ENCODE assay signal across 20 cellular contexts in genomic region chr2:214816135-214816534, GRCh38. TPM values are rescaled to one million over a fixed set of nuclear protein-coding genes. Genes with fewer than 3 reads are reported as not detected.
DNase-seq lines count a peak whose midpoint lies in the region; ATAC-seq and TF ChIP-seq lines count a peak whose summit lies in the region.
"Had no signal": no experiment of that assay in that cellular context is flagged by ENCODE, and none has a peak within 500 bp of the region (broad histone marks: within the 10 kb centered on the region; RNA-seq: fewer than 3 reads in every experiment).

No MANE protein-coding gene starts in this region.

- H3K9me3 Mint-ChIP-seq in brain, result no peaks in the 10 kb centered on the region
- no peaks in the 10 kb centered on the region for H3K9me3 Mint-ChIP-seq in type B pancreatic cell
- H3K9me3 Mint-ChIP-seq: CD4-positive, CD25-positive, alpha-beta regulatory T cell; CD8-positive, alpha-beta memory T cell; H9 had no signal

- POLR2A ChIA-PET in HEK293T (lab: Yijun Ruan, JAX), result no interaction called here

- intact Hi-C loops in prostate gland (cut with DNase I), result no loop called here

- no peak for TF ChIP-seq POLR2A in prostate gland (IDR thresholded peaks at IDR 0.05)

- H3K36me3 Mint-ChIP-seq in brain (no peaks in the 10 kb centered on the region), type B pancreatic cell (no peaks in the 10 kb centered on the region)
- H3K36me3 Mint-ChIP-seq: CD4-positive, CD25-positive, alpha-beta regulatory T cell; CD8-positive, alpha-beta memory T cell had no signal

- no peaks in the 10 kb centered on the region for H3K27me3 Mint-ChIP-seq in brain
- no peaks in the 10 kb centered on the region for H3K27me3 Mint-ChIP-seq in type B pancreatic cell
- H3K27me3 Mint-ChIP-seq: CD4-positive, CD25-positive, alpha-beta regulatory T cell had no signal

- no peaks in the 10 kb centered on the region for H3K36me3 ChIP-seq in prostate gland
- H3K36me3 ChIP-seq: BE2C had no signal

- WGBS in prostate gland, result 15% methylated on average over 1 of the region's 1 CpG

- DNase-seq in A172 (ENCODE audit: low spot score) (peak; percentile 5), HEK293T (ENCODE audit: extremely low spot score) (no peak), type B pancreatic cell (ENCODE audit: extremely low spot score, unreplicated experiment) (no peak), prostate gland (ENCODE audit: low spot score) (no peak)
- DNase-seq: ACHN; BE2C; C1 segment of cervical spinal cord; CD4-positive, CD25-positive, alpha-beta regulatory T cell; CD8-positive, alpha-beta memory T cell; COR-L47; DMS 273 treated with DMSO at 0.1 percent for 48 hours; DMS53; DND-41; EL; H9; IMR-90 had no signal

- H3K27ac Mint-ChIP-seq in brain (peak overlapping the region in 3 of 5 experiments; percentile 48 to 90 (median 60)), type B pancreatic cell (peak overlapping the region; percentile 9)
- H3K27ac Mint-ChIP-seq: CD4-positive, CD25-positive, alpha-beta regulatory T cell; CD8-positive, alpha-beta memory T cell; H9 had no signal

- H3K27ac ChIP-seq in prostate gland, result no peak overlapping the region
- H3K27ac ChIP-seq: HL-60 had no signal

- CTCF ChIA-PET in HEK293T (lab: Yijun Ruan, JAX), result no interaction called here

- peaks cover 3% of the 10 kb centered on the region for H3K4me1 Mint-ChIP-seq in brain
- peaks cover 7% of the 10 kb centered on the region for H3K4me1 Mint-ChIP-seq in type B pancreatic cell (ENCODE audit: unreplicated experiment)
- H3K4me1 Mint-ChIP-seq: CD8-positive, alpha-beta memory T cell had no signal

- no peak for ATAC-seq in HG03175 (IDR thresholded peaks at IDR 0.05; ENCODE audit: unreplicated experiment)
- ATAC-seq: GM12878 had no signal

- H3K4me3 Mint-ChIP-seq in brain (peak overlapping the region in 1 of 5 experiments; percentile 26), type B pancreatic cell (no peak overlapping the region)
- H3K4me3 Mint-ChIP-seq: CD4-positive, CD25-positive, alpha-beta regulatory T cell; CD8-positive, alpha-beta memory T cell; H9 had no signal

- no peaks in the 10 kb centered on the region for H3K4me1 ChIP-seq in prostate gland (replicated peaks)
- H3K4me1 ChIP-seq: BE2C had no signal

- H3K27me3 ChIP-seq in prostate gland (replicated peaks; ENCODE audit: insufficient read depth), result no peaks in the 10 kb centered on the region
- H3K27me3 ChIP-seq: BE2C had no signal

- H3K4me3 ChIP-seq in prostate gland, result no peak overlapping the region
- H3K4me3 ChIP-seq: GM12878 had no signal

- TF ChIP-seq CTCF in brain (conservative IDR thresholded peaks at IDR 0.05) (no peak), type B pancreatic cell (conservative IDR thresholded peaks at IDR 0.05) (no peak), prostate gland (IDR thresholded peaks at IDR 0.05) (no peak)

- H3K9me3 ChIP-seq in prostate gland, result no peaks in the 10 kb centered on the region
- H3K9me3 ChIP-seq: BE2C had no signal

TF ChIP-seq in HEK293T, 16 proteins besides CTCF, POLR2A, EP300 and RAD21:
- TF ChIP-seq, protein P1, sequence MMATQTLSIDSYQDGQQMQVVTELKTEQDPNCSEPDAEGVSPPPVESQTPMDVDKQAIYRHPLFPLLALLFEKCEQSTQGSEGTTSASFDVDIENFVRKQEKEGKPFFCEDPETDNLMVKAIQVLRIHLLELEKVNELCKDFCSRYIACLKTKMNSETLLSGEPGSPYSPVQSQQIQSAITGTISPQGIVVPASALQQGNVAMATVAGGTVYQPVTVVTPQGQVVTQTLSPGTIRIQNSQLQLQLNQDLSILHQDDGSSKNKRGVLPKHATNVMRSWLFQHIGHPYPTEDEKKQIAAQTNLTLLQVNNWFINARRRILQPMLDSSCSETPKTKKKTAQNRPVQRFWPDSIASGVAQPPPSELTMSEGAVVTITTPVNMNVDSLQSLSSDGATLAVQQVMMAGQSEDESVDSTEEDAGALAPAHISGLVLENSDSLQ (IDR thresholded peaks at IDR 0.05), result peak; percentile 64
- no peak for TF ChIP-seq FOXK2 (IDR thresholded peaks at IDR 0.05)

RNA-seq across cellular contexts. Expression of gene BARD1, which starts 6.7 kb away (rescaled TPM):
- total RNA-seq in A172 (2014; rRNA removed; shearing (Covaris generic)), result 23.7 and 31.6 TPM in 2 replicates
- polyA plus RNA-seq in brain (ENCODE audit: insufficient read depth, low read depth, low replicate concordance), result 3.9 TPM
- total RNA-seq in type B pancreatic cell (ENCODE audit: low replicate concordance) (24.3 and 25.7 TPM in 2 replicates), prostate gland (10 to 100 TPM in 1 of 2 donors, 1 to 10 TPM in 1; 8.4 to 12.0 TPM)
